8 cellular contexts compared by ENCODE assay signal in the genomic region with DNA sequence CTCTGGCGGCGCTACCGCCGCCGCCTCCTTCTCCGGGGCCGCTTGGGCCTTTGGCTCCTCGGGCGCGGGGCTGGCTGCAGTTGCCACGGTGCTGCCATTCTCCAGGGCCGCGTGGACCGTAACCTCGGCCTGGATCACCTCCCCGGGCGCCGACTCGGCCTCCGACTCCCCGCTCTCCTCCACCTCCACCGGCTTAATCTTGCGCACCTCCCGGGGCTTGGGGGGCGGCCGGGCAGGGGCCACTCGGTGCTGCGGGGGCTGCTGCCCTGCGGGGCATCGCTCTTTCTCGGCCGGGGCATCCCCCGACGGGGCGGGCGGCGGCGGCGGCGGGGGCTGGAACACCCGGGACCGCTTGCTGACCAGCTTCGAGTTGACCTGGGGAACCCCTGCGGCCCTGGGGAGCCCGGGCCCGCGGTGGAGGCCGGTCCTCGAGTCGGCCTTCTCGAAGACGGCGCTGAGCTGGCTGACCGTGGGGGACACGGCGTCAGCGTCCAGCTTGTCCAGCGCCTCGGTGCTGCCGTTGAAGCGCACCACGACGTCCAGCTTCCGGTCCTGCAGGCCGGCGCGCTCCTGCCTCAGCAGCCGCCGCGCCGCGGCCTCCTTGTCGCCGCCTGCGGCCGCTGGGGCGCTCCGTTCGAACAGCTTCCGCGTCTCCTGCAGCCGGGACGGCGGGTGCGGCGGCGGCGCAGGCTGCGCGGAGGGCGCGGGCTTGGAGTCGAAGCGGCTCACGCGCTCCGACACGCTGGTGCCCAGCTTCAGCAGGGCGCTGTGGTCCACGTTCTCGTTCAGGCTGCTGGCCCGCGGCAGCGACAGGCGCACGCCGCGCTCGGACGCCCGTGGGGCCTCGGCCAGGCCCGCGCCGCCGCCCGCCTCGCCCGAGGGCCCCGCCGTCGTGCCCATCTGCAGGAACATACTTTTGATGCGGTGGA. TPM values are rescaled to one million over a fixed set of nuclear protein-coding genes. Genes with fewer than 3 reads are reported as not detected.
DNase-seq lines count a peak whose midpoint lies in the region; ATAC-seq and TF ChIP-seq lines count a peak whose summit lies in the region.

No MANE protein-coding gene starts in this region.

- peak overlapping the region; percentile 90 for H3K4me3 ChIP-seq in GM08714 (ENCODE audit: low read length)
- H3K4me3 ChIP-seq in NB4 (ENCODE audit: low read depth, low read length), result peak overlapping the region; percentile 72
- peak overlapping the region; percentile 18 to 86 (median 76) for H3K4me3 ChIP-seq in thyroid gland (replicated peaks in 1 of 3)

- peaks cover 39 to 54% of the 10 kb centered on the region in 2 donors for H3K4me1 ChIP-seq in thyroid gland

- H3K27ac Mint-ChIP-seq in activated CD4-positive, alpha-beta T cell treated with anti-CD3 and anti-CD28 coated beads, Interleukin-2, amount 10 ng/mL, durations not matched to agents 7 days and 5 days, result peak overlapping the region; percentile 80
- no peak overlapping the region for H3K27ac Mint-ChIP-seq in endothelial cell (ENCODE audit: unreplicated experiment)

- peak overlapping the region; percentile 93 for H3K4me3 Mint-ChIP-seq in activated CD4-positive, alpha-beta T cell treated with anti-CD3 and anti-CD28 coated beads, Interleukin-2, amount 10 ng/mL, durations not matched to agents 7 days and 5 days
- H3K4me3 Mint-ChIP-seq in endothelial cell (ENCODE audit: unreplicated experiment), result peak overlapping the region; percentile 95

- ATAC-seq in GM19467 (IDR thresholded peaks at IDR 0.05; ENCODE audit: unreplicated experiment), result no peak

- POLR2A ChIA-PET in activated CD4-positive, alpha-beta T cell treated with anti-CD3 and anti-CD28 coated beads, Interleukin-2, amount 10 ng/mL, durations not matched to agents 7 days and 5 days (lab: Charles Lee), result no interaction called here

- H3K9me3 ChIP-seq in thyroid gland, result no peaks in the 10 kb centered on the region

- peaks cover 3% of the 10 kb centered on the region in 2 donors for H3K36me3 ChIP-seq in thyroid gland

- peaks cover 28% of the 10 kb centered on the region for H3K36me3 Mint-ChIP-seq in activated CD4-positive, alpha-beta T cell treated with anti-CD3 and anti-CD28 coated beads, Interleukin-2, amount 10 ng/mL, durations not matched to agents 7 days and 5 days (ENCODE audit: low read depth)
- H3K36me3 Mint-ChIP-seq in endothelial cell (ENCODE audit: low read depth, unreplicated experiment), result peaks cover 5% of the 10 kb centered on the region

- 0 to 7% methylated on average over 1 to 9 of the region's 123 CpGs for WGBS in thyroid gland, 2 donors

- H3K27ac ChIP-seq in thyroid gland, result peak overlapping the region; percentile 50 to 86 (median 85)

- H3K27me3 Mint-ChIP-seq in activated CD4-positive, alpha-beta T cell treated with anti-CD3 and anti-CD28 coated beads, Interleukin-2, amount 10 ng/mL, durations not matched to agents 7 days and 5 days, result no peaks in the 10 kb centered on the region
- peaks cover 17% of the 10 kb centered on the region for H3K27me3 Mint-ChIP-seq in endothelial cell (ENCODE audit: unreplicated experiment)

- DNase-seq in NB4 (ENCODE audit: low read depth), result peak; percentile 83
- DNase-seq in activated CD4-positive, alpha-beta T cell treated with anti-CD3 and anti-CD28 coated beads, Interleukin-2, amount 10 ng/mL, durations not matched to agents 7 days and 5 days, result peak; percentile 57
- peak; percentile 70 for DNase-seq in endothelial cell (ENCODE audit: low spot score)
- peak; percentile 55 for DNase-seq in mucosa of gallbladder (ENCODE audit: low spot score)
- DNase-seq in thyroid gland, result peak; percentile 63 to 67
- no peak for DNase-seq in COLO829 (ENCODE audit: low spot score)

- no peaks in the 10 kb centered on the region for H3K9me3 Mint-ChIP-seq in activated CD4-positive, alpha-beta T cell treated with anti-CD3 and anti-CD28 coated beads, Interleukin-2, amount 10 ng/mL, durations not matched to agents 7 days and 5 days
- H3K9me3 Mint-ChIP-seq in endothelial cell (ENCODE audit: unreplicated experiment), result no peaks in the 10 kb centered on the region

- no peaks in the 10 kb centered on the region for H3K27me3 ChIP-seq in thyroid gland

- intact Hi-C loops in thyroid gland (cut with DNase I), result loop anchor here (5.0 kb wide), 1 partner anchor 37 kb away; no protein-coding TSS in a partner anchor

- no peak for TF ChIP-seq POLR2A in NB4 (IDR thresholded peaks at IDR 0.05; ENCODE audit: extremely low read depth, insufficient read length)
- TF ChIP-seq POLR2A in thyroid gland (IDR thresholded peaks at IDR 0.05), result peak in 1 of 2 donors; percentile 27

- TF ChIP-seq CTCF in NB4 (IDR thresholded peaks at IDR 0.05; ENCODE audit: low read depth, low read length) (no peak), endothelial cell (IDR thresholded peaks at IDR 0.05; ENCODE audit: unreplicated experiment) (no peak), thyroid gland (IDR thresholded peaks at IDR 0.05) (peak in 1 of 6 experiments; percentile 25)

- H3K4me1 Mint-ChIP-seq in activated CD4-positive, alpha-beta T cell treated with anti-CD3 and anti-CD28 coated beads, Interleukin-2, amount 10 ng/mL, durations not matched to agents 7 days and 5 days, result peaks cover 49% of the 10 kb centered on the region
- H3K4me1 Mint-ChIP-seq in endothelial cell (ENCODE audit: unreplicated experiment), result peaks cover 42% of the 10 kb centered on the region

- CTCF ChIA-PET in activated CD4-positive, alpha-beta T cell treated with anti-CD3 and anti-CD28 coated beads, Interleukin-2, amount 10 ng/mL, durations not matched to agents 7 days and 5 days (lab: Charles Lee), result interaction anchor here (0.7 to 5.3 kb wide), 9 partner anchors 9 to 248 kb away, joined by 3 to 43 read pairs (median 5); a partner anchor contains a TSS

RNA-seq across cellular contexts. Expression of a gene that starts 0.8 kb away (rescaled TPM):
- total RNA-seq in activated CD4-positive, alpha-beta T cell treated with anti-CD3 and anti-CD28 coated beads, Interleukin-2, amount 10 ng/mL, durations not matched to agents 7 days and 5 days, result 100 to 1,000 TPM; 110 to 117 TPM
- total RNA-seq in endothelial cell (ENCODE audit: unreplicated experiment) (101 TPM), mucosa of gallbladder (61.5 TPM), thyroid gland (10 to 100 TPM; 28.6 to 37.2 (median 31.9) TPM)

RNA-seq across cellular contexts. Expression of a gene that starts 16.1 kb away (rescaled TPM):
- not detected for total RNA-seq in activated CD4-positive, alpha-beta T cell treated with anti-CD3 and anti-CD28 coated beads, Interleukin-2, amount 10 ng/mL, durations not matched to agents 7 days and 5 days
- total RNA-seq in endothelial cell (ENCODE audit: unreplicated experiment) (not detected), mucosa of gallbladder (23.5 TPM), thyroid gland (1 to 10 TPM in 1 of 4 donors, not detected in 3; 2.0 TPM)

RNA-seq across cellular contexts. Expression of a gene that starts 19.7 kb away (rescaled TPM):
- under 1 TPM; 0.07 to 0.23 TPM for total RNA-seq in activated CD4-positive, alpha-beta T cell treated with anti-CD3 and anti-CD28 coated beads, Interleukin-2, amount 10 ng/mL, durations not matched to agents 7 days and 5 days
- total RNA-seq in endothelial cell (ENCODE audit: unreplicated experiment) (82.0 TPM), mucosa of gallbladder (8.8 TPM), thyroid gland (under 1 TPM; 0.24 to 0.81 (median 0.58) TPM)

RNA-seq across cellular contexts. Expression of a gene that starts 51.7 kb away (rescaled TPM):
- total RNA-seq in activated CD4-positive, alpha-beta T cell treated with anti-CD3 and anti-CD28 coated beads, Interleukin-2, amount 10 ng/mL, durations not matched to agents 7 days and 5 days, result under 1 TPM; 0.31 to 0.55 TPM
- total RNA-seq in endothelial cell (ENCODE audit: unreplicated experiment) (6.8 TPM), mucosa of gallbladder (421 TPM), thyroid gland (10 to 100 TPM; 12.2 to 57.3 (median 18.5) TPM)

RNA-seq across cellular contexts. Expression of a gene that starts 54.5 kb away (rescaled TPM):
- 10 to 100 TPM; 29.4 to 31.3 TPM for total RNA-seq in activated CD4-positive, alpha-beta T cell treated with anti-CD3 and anti-CD28 coated beads, Interleukin-2, amount 10 ng/mL, durations not matched to agents 7 days and 5 days
- 37.1 TPM for total RNA-seq in endothelial cell (ENCODE audit: unreplicated experiment)
- 64.7 TPM for total RNA-seq in mucosa of gallbladder
- total RNA-seq in thyroid gland, result 10 to 100 TPM; 42.5 to 79.3 (median 64.5) TPM
